In genomic region chr17:77996256-77996655, GRCh38 we compare ENCODE assay signal across 2 cellular contexts.
TF ChIP-seq lines count a peak whose summit lies in the region.

No MANE protein-coding gene starts in this region.

TF ChIP-seq in GM23338, 12 proteins besides CTCF, POLR2A, EP300 and RAD21:
- TF ChIP-seq ETS1 (IDR thresholded peaks at IDR 0.05) (no peak), JUNB (IDR thresholded peaks at IDR 0.05; ENCODE audit: unreplicated experiment) (no peak), ZNF114 (CRISPR knock-in tag; IDR thresholded peaks at IDR 0.05) (no peak), ZNF331 (CRISPR knock-in tag; IDR thresholded peaks at IDR 0.05; ENCODE audit: low read depth) (no peak), NANOG (IDR thresholded peaks at IDR 0.05; ENCODE audit: borderline replicate concordance) (no peak), EZH2 (IDR thresholded peaks at IDR 0.05; ENCODE audit: low read depth, unreplicated experiment) (no peak), CREB1 (CRISPR knock-in tag; IDR thresholded peaks at IDR 0.05; ENCODE audit: low read depth) (no peak), STAT1 (IDR thresholded peaks at IDR 0.05; ENCODE audit: unreplicated experiment) (no peak), EZH2phosphoT487 (IDR thresholded peaks at IDR 0.05; ENCODE audit: unreplicated experiment) (no peak), POLR2AphosphoS5 (IDR thresholded peaks at IDR 0.05; ENCODE audit: low read depth) (no peak)
- TF ChIP-seq, protein P1, sequence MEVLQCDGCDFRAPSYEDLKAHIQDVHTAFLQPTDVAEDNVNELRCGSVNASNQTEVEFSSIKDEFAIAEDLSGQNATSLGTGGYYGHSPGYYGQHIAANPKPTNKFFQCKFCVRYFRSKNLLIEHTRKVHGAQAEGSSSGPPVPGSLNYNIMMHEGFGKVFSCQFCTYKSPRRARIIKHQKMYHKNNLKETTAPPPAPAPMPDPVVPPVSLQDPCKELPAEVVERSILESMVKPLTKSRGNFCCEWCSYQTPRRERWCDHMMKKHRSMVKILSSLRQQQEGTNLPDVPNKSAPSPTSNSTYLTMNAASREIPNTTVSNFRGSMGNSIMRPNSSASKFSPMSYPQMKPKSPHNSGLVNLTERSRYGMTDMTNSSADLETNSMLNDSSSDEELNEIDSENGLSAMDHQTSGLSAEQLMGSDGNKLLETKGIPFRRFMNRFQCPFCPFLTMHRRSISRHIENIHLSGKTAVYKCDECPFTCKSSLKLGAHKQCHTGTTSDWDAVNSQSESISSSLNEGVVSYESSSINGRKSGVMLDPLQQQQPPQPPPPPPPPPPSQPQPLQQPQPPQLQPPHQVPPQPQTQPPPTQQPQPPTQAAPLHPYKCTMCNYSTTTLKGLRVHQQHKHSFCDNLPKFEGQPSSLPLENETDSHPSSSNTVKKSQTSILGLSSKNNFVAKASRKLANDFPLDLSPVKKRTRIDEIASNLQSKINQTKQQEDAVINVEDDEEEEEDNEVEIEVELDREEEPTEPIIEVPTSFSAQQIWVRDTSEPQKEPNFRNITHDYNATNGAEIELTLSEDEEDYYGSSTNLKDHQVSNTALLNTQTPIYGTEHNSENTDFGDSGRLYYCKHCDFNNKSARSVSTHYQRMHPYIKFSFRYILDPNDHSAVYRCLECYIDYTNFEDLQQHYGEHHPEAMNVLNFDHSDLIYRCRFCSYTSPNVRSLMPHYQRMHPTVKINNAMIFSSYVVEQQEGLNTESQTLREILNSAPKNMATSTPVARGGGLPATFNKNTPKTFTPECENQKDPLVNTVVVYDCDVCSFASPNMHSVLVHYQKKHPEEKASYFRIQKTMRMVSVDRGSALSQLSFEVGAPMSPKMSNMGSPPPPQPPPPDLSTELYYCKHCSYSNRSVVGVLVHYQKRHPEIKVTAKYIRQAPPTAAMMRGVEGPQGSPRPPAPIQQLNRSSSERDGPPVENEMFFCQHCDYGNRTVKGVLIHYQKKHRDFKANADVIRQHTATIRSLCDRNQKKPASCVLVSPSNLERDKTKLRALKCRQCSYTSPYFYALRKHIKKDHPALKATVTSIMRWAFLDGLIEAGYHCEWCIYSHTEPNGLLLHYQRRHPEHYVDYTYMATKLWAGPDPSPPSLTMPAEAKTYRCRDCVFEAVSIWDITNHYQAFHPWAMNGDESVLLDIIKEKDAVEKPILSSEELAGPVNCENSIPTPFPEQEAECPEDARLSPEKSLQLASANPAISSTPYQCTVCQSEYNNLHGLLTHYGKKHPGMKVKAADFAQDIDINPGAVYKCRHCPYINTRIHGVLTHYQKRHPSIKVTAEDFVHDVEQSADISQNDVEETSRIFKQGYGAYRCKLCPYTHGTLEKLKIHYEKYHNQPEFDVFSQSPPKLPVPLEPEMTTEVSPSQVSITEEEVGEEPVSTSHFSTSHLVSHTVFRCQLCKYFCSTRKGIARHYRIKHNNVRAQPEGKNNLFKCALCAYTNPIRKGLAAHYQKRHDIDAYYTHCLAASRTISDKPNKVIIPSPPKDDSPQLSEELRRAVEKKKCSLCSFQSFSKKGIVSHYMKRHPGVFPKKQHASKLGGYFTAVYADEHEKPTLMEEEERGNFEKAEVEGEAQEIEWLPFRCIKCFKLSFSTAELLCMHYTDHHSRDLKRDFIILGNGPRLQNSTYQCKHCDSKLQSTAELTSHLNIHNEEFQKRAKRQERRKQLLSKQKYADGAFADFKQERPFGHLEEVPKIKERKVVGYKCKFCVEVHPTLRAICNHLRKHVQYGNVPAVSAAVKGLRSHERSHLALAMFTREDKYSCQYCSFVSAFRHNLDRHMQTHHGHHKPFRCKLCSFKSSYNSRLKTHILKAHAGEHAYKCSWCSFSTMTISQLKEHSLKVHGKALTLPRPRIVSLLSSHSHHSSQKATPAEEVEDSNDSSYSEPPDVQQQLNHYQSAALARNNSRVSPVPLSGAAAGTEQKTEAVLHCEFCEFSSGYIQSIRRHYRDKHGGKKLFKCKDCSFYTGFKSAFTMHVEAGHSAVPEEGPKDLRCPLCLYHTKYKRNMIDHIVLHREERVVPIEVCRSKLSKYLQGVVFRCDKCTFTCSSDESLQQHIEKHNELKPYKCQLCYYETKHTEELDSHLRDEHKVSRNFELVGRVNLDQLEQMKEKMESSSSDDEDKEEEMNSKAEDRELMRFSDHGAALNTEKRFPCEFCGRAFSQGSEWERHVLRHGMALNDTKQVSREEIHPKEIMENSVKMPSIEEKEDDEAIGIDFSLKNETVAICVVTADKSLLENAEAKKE (CRISPR knock-in tag; IDR thresholded peaks at IDR 0.05) = no peak
- TF ChIP-seq, protein P2, sequence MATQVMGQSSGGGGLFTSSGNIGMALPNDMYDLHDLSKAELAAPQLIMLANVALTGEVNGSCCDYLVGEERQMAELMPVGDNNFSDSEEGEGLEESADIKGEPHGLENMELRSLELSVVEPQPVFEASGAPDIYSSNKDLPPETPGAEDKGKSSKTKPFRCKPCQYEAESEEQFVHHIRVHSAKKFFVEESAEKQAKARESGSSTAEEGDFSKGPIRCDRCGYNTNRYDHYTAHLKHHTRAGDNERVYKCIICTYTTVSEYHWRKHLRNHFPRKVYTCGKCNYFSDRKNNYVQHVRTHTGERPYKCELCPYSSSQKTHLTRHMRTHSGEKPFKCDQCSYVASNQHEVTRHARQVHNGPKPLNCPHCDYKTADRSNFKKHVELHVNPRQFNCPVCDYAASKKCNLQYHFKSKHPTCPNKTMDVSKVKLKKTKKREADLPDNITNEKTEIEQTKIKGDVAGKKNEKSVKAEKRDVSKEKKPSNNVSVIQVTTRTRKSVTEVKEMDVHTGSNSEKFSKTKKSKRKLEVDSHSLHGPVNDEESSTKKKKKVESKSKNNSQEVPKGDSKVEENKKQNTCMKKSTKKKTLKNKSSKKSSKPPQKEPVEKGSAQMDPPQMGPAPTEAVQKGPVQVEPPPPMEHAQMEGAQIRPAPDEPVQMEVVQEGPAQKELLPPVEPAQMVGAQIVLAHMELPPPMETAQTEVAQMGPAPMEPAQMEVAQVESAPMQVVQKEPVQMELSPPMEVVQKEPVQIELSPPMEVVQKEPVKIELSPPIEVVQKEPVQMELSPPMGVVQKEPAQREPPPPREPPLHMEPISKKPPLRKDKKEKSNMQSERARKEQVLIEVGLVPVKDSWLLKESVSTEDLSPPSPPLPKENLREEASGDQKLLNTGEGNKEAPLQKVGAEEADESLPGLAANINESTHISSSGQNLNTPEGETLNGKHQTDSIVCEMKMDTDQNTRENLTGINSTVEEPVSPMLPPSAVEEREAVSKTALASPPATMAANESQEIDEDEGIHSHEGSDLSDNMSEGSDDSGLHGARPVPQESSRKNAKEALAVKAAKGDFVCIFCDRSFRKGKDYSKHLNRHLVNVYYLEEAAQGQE (IDR thresholded peaks at IDR 0.05; ENCODE audit: unreplicated experiment) = no peak

TF ChIP-seq in H1, 55 proteins besides CTCF, POLR2A, EP300 and RAD21:
- TF ChIP-seq NRF1 (IDR thresholded peaks at IDR 0.05; ENCODE audit: low read depth, low read length) (no peak), JUN (IDR thresholded peaks at IDR 0.05; ENCODE audit: low read depth, low read length) (no peak)
